ENCODE assay signal across 1 cellular context in genomic region chr21:20315044-20315443, GRCh38.
TF ChIP-seq lines count a peak whose summit lies in the region.

No MANE protein-coding gene starts in this region.

TF ChIP-seq in HepG2, 621 proteins besides CTCF, POLR2A, EP300 and RAD21 (continued from another document):
- no peak for TF ChIP-seq ZBTB43 (CRISPR knock-in tag; conservative IDR thresholded peaks at IDR 0.05)
- no peak for TF ChIP-seq STAG1 (CRISPR knock-in tag; IDR thresholded peaks at IDR 0.05)
- TF ChIP-seq TBL1XR1 (IDR thresholded peaks at IDR 0.05; ENCODE audit: borderline replicate concordance, low read length, partially characterized antibody) = no peak
- no peak for TF ChIP-seq ZNF607 (CRISPR knock-in tag; IDR thresholded peaks at IDR 0.05; ENCODE audit: borderline replicate concordance)
- no peak for TF ChIP-seq NFKB2 (CRISPR knock-in tag; IDR thresholded peaks at IDR 0.05; ENCODE audit: borderline replicate concordance)
- no peak for TF ChIP-seq CBX5 (CRISPR knock-in tag; IDR thresholded peaks at IDR 0.05; ENCODE audit: borderline replicate concordance)
